In the genomic region with DNA sequence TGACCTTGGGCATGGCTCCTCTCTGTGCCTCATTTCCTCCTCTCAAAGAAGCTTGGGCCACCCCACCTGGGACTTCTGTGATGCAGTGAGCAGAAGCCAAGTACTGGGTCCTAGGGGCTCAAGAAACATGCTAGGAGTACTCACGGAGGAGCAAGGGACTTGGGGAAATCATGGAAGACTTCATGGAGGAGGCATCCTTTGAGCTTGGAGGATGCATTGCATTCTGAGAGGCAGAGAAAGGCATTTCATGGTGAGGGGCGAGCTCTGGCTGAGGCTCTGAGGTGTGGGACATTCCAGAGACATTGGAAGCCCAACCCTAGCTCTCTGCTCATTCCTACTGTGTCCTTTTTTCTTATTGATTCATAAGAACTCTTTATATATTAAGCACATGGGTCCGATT, we compare ENCODE assay signal across 6 cellular contexts. TPM values are rescaled to one million over a fixed set of nuclear protein-coding genes. Genes with fewer than 3 reads are reported as not detected.
"Had no signal": no experiment of that assay in that cellular context is flagged by ENCODE, and none has a peak within 500 bp of the region (broad histone marks: within the 10 kb centered on the region; RNA-seq: fewer than 3 reads in every experiment).

No MANE protein-coding gene starts in this region.

RNA-seq across cellular contexts. Expression of a gene that starts 26.8 kb away (rescaled TPM):
- total RNA-seq: activated CD4-positive, alpha-beta memory T cell treated with anti-CD3 and anti-CD28 coated beads, Interleukin-2, amount 10 ng/mL, durations not matched to agents 7 days and 5 days; activated CD4-positive, alpha-beta T cell treated with anti-CD3 and anti-CD28 coated beads for 36 hours; activated CD8-positive, alpha-beta memory T cell treated with anti-CD3 and anti-CD28 coated beads for 36 hours; activated naive CD4-positive, alpha-beta T cell treated with anti-CD3 and anti-CD28 coated beads for 36 hours; RPMI7951; T-helper 1 cell treated with Interleukin-12 subunit alpha and Interleukin-12 subunit beta and Interleukin-4 antibody, amounts not matched to agents 30 ng/mL and 1 ng/mL, for 36 hours had no signal
